18 cellular contexts compared by ENCODE assay signal in the genomic region with DNA sequence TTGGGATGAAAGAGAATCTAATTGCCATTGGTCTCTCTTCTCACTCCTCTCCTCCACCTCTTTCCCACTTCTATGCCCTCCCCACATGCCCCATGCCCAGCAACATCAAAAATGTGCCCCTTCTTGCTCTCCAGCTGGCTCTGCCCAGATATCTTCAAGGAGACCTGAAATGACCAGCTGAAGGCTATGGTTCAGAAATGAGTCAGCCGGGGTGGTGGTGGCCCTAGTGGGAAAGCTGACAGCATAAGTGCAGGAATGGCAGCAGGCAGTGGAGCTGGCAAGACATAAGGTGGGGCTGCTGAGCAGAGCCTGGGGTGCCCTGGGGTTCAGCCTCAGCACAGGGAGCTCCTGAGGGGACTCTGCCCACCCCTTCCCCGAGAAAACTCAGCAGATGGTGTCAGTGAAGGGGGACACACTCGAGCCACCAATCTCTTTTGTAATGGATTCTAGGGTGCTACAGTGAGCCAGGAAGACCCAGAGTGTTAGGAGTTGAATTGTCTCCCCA.
DNase-seq lines count a peak whose midpoint lies in the region; ATAC-seq, FAIRE-seq and TF ChIP-seq lines count a peak whose summit lies in the region.
"Had no signal": no experiment of that assay in that cellular context is flagged by ENCODE, and none has a peak within 500 bp of the region (broad histone marks: within the 10 kb centered on the region; RNA-seq: fewer than 3 reads in every experiment).

No MANE protein-coding gene starts in this region.

- WGBS in neuronal stem cell (ENCODE audit: extremely low coverage in 2 of 2, insufficient read length in 2 of 2, insufficient replicate concordance in 1 of 2), 2 donors = no CpG with 5 or more reads among the region's 3 CpGs

- H3K4me2 ChIP-seq in astrocyte (ENCODE audit: low read length) (no peak overlapping the region), neuronal stem cell (ENCODE audit: insufficient read depth, low read length, poor library complexity, severe bottlenecking) (no peak overlapping the region)

- no peak for FAIRE-seq in astrocyte (lab: Jason Lieb, UNC)
- FAIRE-seq: A204.1, D721Med, GM12878, HepG2, HTR-8/SVneo had no signal

- no peak overlapping the region for H2BK120ac ChIP-seq in neuronal stem cell (ENCODE audit: low read depth, low read length)

- TF ChIP-seq CTCF in GM12865 (IDR thresholded peaks at IDR 0.05; ENCODE audit: insufficient read depth, low read depth, low read length, missing control alignments) (no peak), astrocyte (IDR thresholded peaks at IDR 0.05; ENCODE audit: insufficient read depth, low read depth, low read length) (no peak), epithelial cell of proximal tubule (conservative IDR thresholded peaks at IDR 0.05; ENCODE audit: low read depth, low read length) (peak; percentile 30)

- H3K36me3 ChIP-seq in astrocyte (ENCODE audit: insufficient read depth, low read length) (no peaks in the 10 kb centered on the region), neuronal stem cell (replicated peaks in 1 of 2; ENCODE audit: control insufficient read depth in 2 of 2, insufficient read depth in 2 of 2, low read length in 2 of 2) (no peaks in the 10 kb centered on the region)
- H3K36me3 ChIP-seq: HAP-1 had no signal

- peaks cover 18% of the 10 kb centered on the region for H3K4me1 Mint-ChIP-seq in astrocyte (ENCODE audit: low read depth, unreplicated experiment)
- H3K4me1 Mint-ChIP-seq in stimulated activated memory B cell treated with anti-CD40 and anti-IgM and Interleukin-4, amounts not matched to agents 10 μg/mL and 1 μg/mL and 100 μg/mL, for 72 hours = no peaks in the 10 kb centered on the region
- H3K4me1 Mint-ChIP-seq: B cell; CD4-positive, alpha-beta memory T cell had no signal

- peak; percentile 3 for DNase-seq in GM12865 (ENCODE audit: low read depth)
- DNase-seq in astrocyte (ENCODE audit: low read depth) = no peak
- DNase-seq in epithelial cell of proximal tubule (ENCODE audit: low read depth) = no peak
- no peak for DNase-seq in neuronal stem cell (ENCODE audit: low spot score)
- DNase-seq in activated CD4-positive, alpha-beta T cell treated with anti-CD3 and anti-CD28 coated beads, Interleukin-2, amount 50 U/mL, for 4 hours = no peak
- DNase-seq in nucleus accumbens (lab: John Stamatoyannopoulos, UW) = no peak
- DNase-seq: CD4-positive, alpha-beta memory T cell; DMS153; GOT3 had no signal

- no peaks in the 10 kb centered on the region for H3K79me2 ChIP-seq in astrocyte (ENCODE audit: insufficient read depth, low read length)

- peak overlapping the region; percentile 27 for H2AK5ac ChIP-seq in neuronal stem cell (ENCODE audit: low read depth, low read length)

- H2BK12ac ChIP-seq in neuronal stem cell (ENCODE audit: low read length) = no peak overlapping the region

- no peak overlapping the region for H3K4me3 ChIP-seq in GM12865 (ENCODE audit: low read depth, low read length)
- H3K4me3 ChIP-seq in astrocyte (ENCODE audit: insufficient read depth, low read depth, low read length) = no peak overlapping the region
- H3K4me3 ChIP-seq in epithelial cell of proximal tubule (ENCODE audit: low read depth, low read length) = no peak overlapping the region
- H3K4me3 ChIP-seq in neuronal stem cell (ENCODE audit: low read length in 2 of 2) = no peak overlapping the region
- H3K4me3 ChIP-seq: GM12878, HAP-1 had no signal

- H2BK15ac ChIP-seq in neuronal stem cell (ENCODE audit: low read length) = no peak overlapping the region

- no peak overlapping the region for H4K8ac ChIP-seq in neuronal stem cell (ENCODE audit: low read depth, low read length)

- H3K4me3 Mint-ChIP-seq in astrocyte (ENCODE audit: unreplicated experiment) = no peak overlapping the region
- H3K4me3 Mint-ChIP-seq in stimulated activated memory B cell treated with anti-CD40 and anti-IgM and Interleukin-4, amounts not matched to agents 10 μg/mL and 1 μg/mL and 100 μg/mL, for 72 hours = no peak overlapping the region
- H3K4me3 Mint-ChIP-seq: B cell; CD4-positive, alpha-beta memory T cell had no signal

- no peaks in the 10 kb centered on the region for H4K20me1 ChIP-seq in astrocyte (ENCODE audit: insufficient read depth, low read length)

- H3K27ac ChIP-seq in astrocyte (ENCODE audit: low read depth, low read length) = no peak overlapping the region
- no peak overlapping the region for H3K27ac ChIP-seq in neuronal stem cell (replicated peaks; ENCODE audit: low read length)
- H3K27ac ChIP-seq: C4-2B had no signal

- H3K4ac ChIP-seq in neuronal stem cell (ENCODE audit: low read length) = no peak overlapping the region

- H3K27me3 ChIP-seq in astrocyte (ENCODE audit: insufficient read depth, low read length) = no peaks in the 10 kb centered on the region
- H3K27me3 ChIP-seq in neuronal stem cell (ENCODE audit: control insufficient read depth in 3 of 3, insufficient read depth in 3 of 3, low read depth in 1 of 3, low read length in 3 of 3) = no peaks in the 10 kb centered on the region

- no peak overlapping the region for H3K23ac ChIP-seq in neuronal stem cell (ENCODE audit: low read depth, low read length, poor library complexity)

- no peak for ATAC-seq in stimulated activated memory B cell treated with anti-CD40 and anti-IgM and Interleukin-4, amounts not matched to agents 10 μg/mL and 1 μg/mL and 100 μg/mL, for 72 hours
- ATAC-seq: GM12878, HepG2 had no signal

- H2BK5ac ChIP-seq in neuronal stem cell (ENCODE audit: low read length) = no peak overlapping the region

- no peaks in the 10 kb centered on the region for H3K36me3 Mint-ChIP-seq in astrocyte (ENCODE audit: low read depth, unreplicated experiment)
- no peaks in the 10 kb centered on the region for H3K36me3 Mint-ChIP-seq in stimulated activated memory B cell treated with anti-CD40 and anti-IgM and Interleukin-4, amounts not matched to agents 10 μg/mL and 1 μg/mL and 100 μg/mL, for 72 hours
- H3K36me3 Mint-ChIP-seq: CD4-positive, alpha-beta memory T cell had no signal

- no peaks in the 10 kb centered on the region for H3K4me1 ChIP-seq in astrocyte (ENCODE audit: insufficient read depth, low read length)
- H3K4me1 ChIP-seq in neuronal stem cell (ENCODE audit: control insufficient read depth in 2 of 2, insufficient read depth in 1 of 2, low read depth in 1 of 2, low read length in 2 of 2) = peaks cover 8 to 20% of the 10 kb centered on the region in 2 donors

- H2AFZ ChIP-seq in astrocyte (ENCODE audit: low read depth, low read length) = no peak overlapping the region
- H2AFZ ChIP-seq in neuronal stem cell (ENCODE audit: low read length) = no peak overlapping the region

- H3K14ac ChIP-seq in neuronal stem cell (ENCODE audit: low read length) = no peak overlapping the region

- peaks cover 3% of the 10 kb centered on the region for H3K9me3 Mint-ChIP-seq in astrocyte (ENCODE audit: unreplicated experiment)
- H3K9me3 Mint-ChIP-seq in stimulated activated memory B cell treated with anti-CD40 and anti-IgM and Interleukin-4, amounts not matched to agents 10 μg/mL and 1 μg/mL and 100 μg/mL, for 72 hours = no peaks in the 10 kb centered on the region

- H3K9me3 ChIP-seq in astrocyte (ENCODE audit: insufficient read depth, low read depth, low read length) = no peaks in the 10 kb centered on the region
- no peaks in the 10 kb centered on the region for H3K9me3 ChIP-seq in neuronal stem cell (replicated peaks in 1 of 2; ENCODE audit: control insufficient read depth in 2 of 2, insufficient read depth in 1 of 2, low read depth in 1 of 2, low read length in 2 of 2)
- H3K9me3 ChIP-seq: HAP-1 had no signal

- H3K27ac Mint-ChIP-seq in astrocyte (ENCODE audit: unreplicated experiment) = peak overlapping the region; percentile 53
- no peak overlapping the region for H3K27ac Mint-ChIP-seq in stimulated activated memory B cell treated with anti-CD40 and anti-IgM and Interleukin-4, amounts not matched to agents 10 μg/mL and 1 μg/mL and 100 μg/mL, for 72 hours
- H3K27ac Mint-ChIP-seq: B cell had no signal

- peak overlapping the region; percentile 29 for H3K18ac ChIP-seq in neuronal stem cell (ENCODE audit: low read length)

- H3K27me3 Mint-ChIP-seq in astrocyte (ENCODE audit: low read depth, unreplicated experiment) = peaks cover 32% of the 10 kb centered on the region
- peaks cover 1% of the 10 kb centered on the region for H3K27me3 Mint-ChIP-seq in stimulated activated memory B cell treated with anti-CD40 and anti-IgM and Interleukin-4, amounts not matched to agents 10 μg/mL and 1 μg/mL and 100 μg/mL, for 72 hours

- H4K91ac ChIP-seq in neuronal stem cell (ENCODE audit: low read depth, low read length, poor library complexity) = no peak overlapping the region

- no peaks in the 10 kb centered on the region for H3K79me1 ChIP-seq in neuronal stem cell (ENCODE audit: low read depth, low read length)

- no peak overlapping the region for H3K9ac ChIP-seq in astrocyte (ENCODE audit: low read length)
- no peak overlapping the region for H3K9ac ChIP-seq in neuronal stem cell (ENCODE audit: low read depth, low read length, poor library complexity)
